In the genomic region with DNA sequence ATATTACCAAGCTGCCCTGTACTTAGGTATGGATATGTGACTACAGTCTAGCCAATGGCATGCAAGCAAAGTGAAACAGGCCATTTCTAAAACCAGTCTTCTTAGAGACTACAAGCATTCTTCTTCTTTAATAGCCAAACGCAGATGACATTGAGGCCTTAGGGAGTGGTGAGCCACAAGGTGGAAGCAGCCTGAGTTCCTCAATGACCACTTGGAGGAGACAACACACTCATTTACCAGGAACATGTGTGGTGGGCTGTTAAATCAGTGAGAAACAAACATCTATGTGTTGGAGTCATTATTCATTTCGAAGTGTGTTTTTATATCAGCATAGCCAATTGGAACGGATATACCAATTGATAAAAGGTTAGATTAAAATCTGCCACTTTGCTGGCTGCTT, we compare ENCODE assay signal across 15 cellular contexts.
DNase-seq lines count a peak whose midpoint lies in the region; ATAC-seq and TF ChIP-seq lines count a peak whose summit lies in the region.
"Had no signal": no experiment of that assay in that cellular context is flagged by ENCODE, and none has a peak within 500 bp of the region (broad histone marks: within the 10 kb centered on the region; RNA-seq: fewer than 3 reads in every experiment).

No MANE protein-coding gene starts in this region.

- intact Hi-C loops in psoas muscle (cut with DNase I), result loop anchor here in 1 of 2 donors (10.0 kb wide), 1 partner anchor 506 kb away; no protein-coding TSS in a partner anchor

- H3K27me3 ChIP-seq in Loucy (ENCODE audit: insufficient read depth, low read length, poor library complexity, severe bottlenecking), result no peaks in the 10 kb centered on the region
- H3K27me3 ChIP-seq in brain microvascular endothelial cell (replicated peaks), result no peaks in the 10 kb centered on the region
- H3K27me3 ChIP-seq in psoas muscle (ENCODE audit: insufficient read depth in 3 of 3, low read length in 2 of 3), result no peaks in the 10 kb centered on the region
- H3K27me3 ChIP-seq: esophagus squamous epithelium had no signal

- TF ChIP-seq CTCF in Loucy (conservative IDR thresholded peaks at IDR 0.05; ENCODE audit: low read length) (peak; percentile 30; the same call in 1 of the 2 replicates), brain microvascular endothelial cell (IDR thresholded peaks at IDR 0.05; ENCODE audit: low read depth, low read length, missing control alignments) (peak; percentile 40), nephron (IDR thresholded peaks at IDR 0.05; ENCODE audit: unreplicated experiment in 3 of 3) (peak in 2 of 3 experiments; percentile 30 to 48), psoas muscle (IDR thresholded peaks at IDR 0.05) (no peak)

- ATAC-seq in psoas muscle (no peak), HG03432 (IDR thresholded peaks at IDR 0.05; ENCODE audit: unreplicated experiment) (no peak), GM19397 (IDR thresholded peaks at IDR 0.05; ENCODE audit: unreplicated experiment) (no peak)
- ATAC-seq: naive thymus-derived CD4-positive, alpha-beta T cell had no signal

- WGBS in psoas muscle, 3 donors, result 54 to 64% (median 57%) methylated on average over 3 of the region's 3 CpGs

- H3K79me2 ChIP-seq in Loucy (ENCODE audit: insufficient read depth, low read length), result no peaks in the 10 kb centered on the region

- H3K9me3 ChIP-seq in Loucy (ENCODE audit: insufficient read depth, low read depth, low read length), result no peaks in the 10 kb centered on the region
- H3K9me3 ChIP-seq in psoas muscle, result no peaks in the 10 kb centered on the region
- H3K9me3 ChIP-seq: esophagus squamous epithelium had no signal

- no peak overlapping the region for H3K9ac ChIP-seq in Loucy (ENCODE audit: low read depth, low read length, poor library complexity, severe bottlenecking)

- H3K27ac ChIP-seq in brain microvascular endothelial cell (no peak overlapping the region), psoas muscle (no peak overlapping the region)
- H3K27ac ChIP-seq: esophagus squamous epithelium had no signal

- no peaks in the 10 kb centered on the region for H3K9me2 ChIP-seq in Loucy (replicated peaks; ENCODE audit: low read depth, low read length)

- peak overlapping the region in 2 of 3 experiments; percentile 27 to 34 for H3K27ac Mint-ChIP-seq in nephron
- H3K27ac Mint-ChIP-seq: activated CD4-positive, alpha-beta memory T cell treated with anti-CD3 and anti-CD28 coated beads for 36 hours; naive thymus-derived CD4-positive, alpha-beta T cell had no signal

- peaks cover 3% of the 10 kb centered on the region for H3K27me3 Mint-ChIP-seq in nephron (ENCODE audit: low read depth)
- H3K27me3 Mint-ChIP-seq: activated CD4-positive, alpha-beta memory T cell treated with anti-CD3 and anti-CD28 coated beads for 36 hours; central memory CD8-positive, alpha-beta T cell; naive thymus-derived CD4-positive, alpha-beta T cell had no signal

- in situ Hi-C loops in brain microvascular endothelial cell (cut with HindIII; ENCODE audit: low pct_ligation_motif_present, low sequenced_read_pairs), result no loop called here

- H3K4me3 ChIP-seq in Loucy (ENCODE audit: low read length, poor library complexity, severe bottlenecking) (no peak overlapping the region), brain microvascular endothelial cell (ENCODE audit: low read depth, low read length) (no peak overlapping the region), psoas muscle (no peak overlapping the region)
- H3K4me3 ChIP-seq: esophagus squamous epithelium had no signal

- no peak overlapping the region for H2AFZ ChIP-seq in Loucy (ENCODE audit: low read length)

- peaks cover 24% of the 10 kb centered on the region for H3K4me1 Mint-ChIP-seq in nephron
- H3K4me1 Mint-ChIP-seq: central memory CD8-positive, alpha-beta T cell; naive thymus-derived CD4-positive, alpha-beta T cell had no signal

- H4K20me1 ChIP-seq in Loucy (ENCODE audit: insufficient read depth, low read length, poor library complexity, severe bottlenecking), result no peaks in the 10 kb centered on the region

- no peaks in the 10 kb centered on the region for H3F3A ChIP-seq in Loucy (ENCODE audit: low read depth)

- no peaks in the 10 kb centered on the region for H3K36me3 ChIP-seq in Loucy (ENCODE audit: insufficient read depth, low read length)
- no peaks in the 10 kb centered on the region for H3K36me3 ChIP-seq in brain microvascular endothelial cell (replicated peaks)
- H3K36me3 ChIP-seq in psoas muscle (ENCODE audit: insufficient read depth in 1 of 2, low read depth in 1 of 2), result no peaks in the 10 kb centered on the region
- H3K36me3 ChIP-seq: esophagus squamous epithelium had no signal

- H3K4me1 ChIP-seq in Loucy (ENCODE audit: insufficient read depth, low read length, poor library complexity, severe bottlenecking) (no peaks in the 10 kb centered on the region), psoas muscle (no peaks in the 10 kb centered on the region)
- H3K4me1 ChIP-seq: esophagus squamous epithelium had no signal

- DNase-seq in DMS 273 (lab: John Stamatoyannopoulos, UW; ENCODE audit: unreplicated experiment) (peak; percentile 10), DMS 273 treated with DMSO at 0.1 percent for 48 hours (lab: John Stamatoyannopoulos, UW) (no peak), brain microvascular endothelial cell (no peak), psoas muscle (no peak)
- DNase-seq: activated CD4-positive, alpha-beta memory T cell treated with anti-CD3 and anti-CD28 coated beads for 36 hours; activated naive CD4-positive, alpha-beta T cell; DMS153; esophagus squamous epithelium; naive thymus-derived CD4-positive, alpha-beta T cell; NCI-H1092 had no signal

- no peaks in the 10 kb centered on the region for H3K36me3 Mint-ChIP-seq in nephron (ENCODE audit: low read depth)
- H3K36me3 Mint-ChIP-seq: activated CD4-positive, alpha-beta memory T cell treated with anti-CD3 and anti-CD28 coated beads for 36 hours; naive thymus-derived CD4-positive, alpha-beta T cell had no signal

- no peaks in the 10 kb centered on the region for H3K9me3 Mint-ChIP-seq in nephron

- H3K4me2 ChIP-seq in Loucy (ENCODE audit: low read depth, low read length, poor library complexity, severe bottlenecking), result no peak overlapping the region

- no peak overlapping the region for H3K4me3 Mint-ChIP-seq in nephron
- H3K4me3 Mint-ChIP-seq: activated CD4-positive, alpha-beta memory T cell treated with anti-CD3 and anti-CD28 coated beads for 36 hours; central memory CD8-positive, alpha-beta T cell; naive thymus-derived CD4-positive, alpha-beta T cell had no signal
